In genomic region chr7:73986158-73986631, GRCh38 we compare ENCODE assay signal across 1 cellular context.
TF ChIP-seq lines count a peak whose summit lies in the region.

No MANE protein-coding gene starts in this region.

TF ChIP-seq in SK-N-SH treated with all-trans-retinoic acid at 6 μM for 48 hours, 23 proteins besides CTCF, POLR2A, EP300 and RAD21 (continued from another document):
- no peak for TF ChIP-seq CREB5 (CRISPR knock-in tag; IDR thresholded peaks at IDR 0.05; ENCODE audit: low read depth)
- no peak for TF ChIP-seq PPARA (CRISPR knock-in tag; IDR thresholded peaks at IDR 0.05; ENCODE audit: borderline replicate concordance)
- no peak for TF ChIP-seq ZFP30 (CRISPR knock-in tag; IDR thresholded peaks at IDR 0.05)
TF ChIP-seq in SK-N-SH treated with all-trans-retinoic acid at 6 μM for 48 hours: peak in this region for 0.
